In the genomic region with DNA sequence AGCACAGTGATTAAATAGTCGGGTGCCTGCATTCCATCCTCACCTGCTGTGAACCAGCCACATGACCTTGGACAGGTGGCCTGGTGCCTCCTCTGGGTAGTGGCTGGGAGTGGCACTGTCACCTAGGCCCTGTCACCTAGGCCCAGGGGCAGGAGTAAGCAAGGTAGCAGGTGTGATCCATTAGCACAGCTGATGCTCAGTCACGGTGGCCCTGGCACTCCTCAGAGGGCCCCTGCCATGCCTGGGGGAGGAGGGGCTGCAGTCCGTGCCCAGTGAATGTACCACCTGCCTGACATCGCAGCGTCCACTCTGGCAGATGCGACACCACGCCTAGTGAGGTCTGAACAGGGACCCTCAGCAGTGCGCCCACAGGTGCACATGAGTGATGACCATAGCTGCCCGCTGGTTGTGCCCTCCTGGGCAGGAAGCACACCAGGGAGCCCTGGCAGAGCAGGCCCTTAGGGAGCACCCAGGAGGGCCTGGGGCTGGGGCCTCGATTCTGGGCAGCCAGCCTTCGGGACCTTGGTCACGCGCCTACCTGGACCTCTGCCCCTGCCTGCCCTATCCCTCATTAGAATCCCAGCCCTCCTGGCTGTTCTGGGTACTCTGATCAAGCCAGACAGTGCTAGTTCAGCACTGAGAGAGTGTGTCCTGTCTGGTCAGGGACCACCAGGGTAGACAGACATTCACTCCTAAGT, we compare ENCODE assay signal across 14 cellular contexts. TPM values are rescaled to one million over a fixed set of nuclear protein-coding genes. Genes with fewer than 3 reads are reported as not detected.
A peak's percentile ranks its signal among the peaks of the same experiment; 100 is the strongest.
DNase-seq lines count a peak whose midpoint lies in the region; ATAC-seq and TF ChIP-seq lines count a peak whose summit lies in the region.
"Had no signal": no experiment of that assay in that cellular context is flagged by ENCODE, and none has a peak within 500 bp of the region (broad histone marks: within the 10 kb centered on the region; RNA-seq: fewer than 3 reads in every experiment).

No MANE protein-coding gene starts in this region.

- no peak for TF ChIP-seq POLR2A in sigmoid colon (IDR thresholded peaks at IDR 0.05)

- H3K27ac ChIP-seq in sigmoid colon = peak overlapping the region; percentile 20 to 65 (median 60)
- H3K27ac ChIP-seq: C4-2B had no signal

- no peaks in the 10 kb centered on the region for H3K4me1 Mint-ChIP-seq in dendritic cell treated with granulocyte-macrophage colony-stimulating factor and Interleukin-4, amounts not matched to agents 40 ng/mL and 50 ng/mL, for 4 days (ENCODE audit: low read depth)
- H3K4me1 Mint-ChIP-seq in T-helper 2 cell treated with Interferon-gamma antibody and Interleukin-4, amounts not matched to agents 5 μg/mL and 100 μg/mL, for 36 hours (ENCODE audit: low read depth) = no peaks in the 10 kb centered on the region
- H3K4me1 Mint-ChIP-seq: naive B cell had no signal

- H3K36me3 ChIP-seq in sigmoid colon (no peaks in the 10 kb centered on the region), HAP-1 (replicated peaks) (no peaks in the 10 kb centered on the region; the same call in 1 of the 2 replicates)

- in situ Hi-C loops in HAP-1 (cut with MboI; ENCODE audit: low sequenced_read_pairs) = no loop called here

- no peaks in the 10 kb centered on the region for H3K27me3 Mint-ChIP-seq in dendritic cell treated with granulocyte-macrophage colony-stimulating factor and Interleukin-4, amounts not matched to agents 40 ng/mL and 50 ng/mL, for 4 days
- no peaks in the 10 kb centered on the region for H3K27me3 Mint-ChIP-seq in T-helper 2 cell treated with Interferon-gamma antibody and Interleukin-4, amounts not matched to agents 5 μg/mL and 100 μg/mL, for 36 hours (ENCODE audit: low read depth)
- H3K27me3 Mint-ChIP-seq: naive B cell, type B pancreatic cell had no signal

- H3K9me3 Mint-ChIP-seq in dendritic cell treated with granulocyte-macrophage colony-stimulating factor and Interleukin-4, amounts not matched to agents 40 ng/mL and 50 ng/mL, for 4 days = no peaks in the 10 kb centered on the region
- H3K9me3 Mint-ChIP-seq in T-helper 2 cell treated with Interferon-gamma antibody and Interleukin-4, amounts not matched to agents 5 μg/mL and 100 μg/mL, for 36 hours = no peaks in the 10 kb centered on the region
- H3K9me3 Mint-ChIP-seq: naive B cell, type B pancreatic cell had no signal

- H3K27me3 ChIP-seq in sigmoid colon (no peaks in the 10 kb centered on the region), HAP-1 (ENCODE audit: low read depth) (no peaks in the 10 kb centered on the region)

- TF ChIP-seq EP300 in sigmoid colon (IDR thresholded peaks at IDR 0.05) = no peak

- H3K27ac Mint-ChIP-seq in dendritic cell treated with granulocyte-macrophage colony-stimulating factor and Interleukin-4, amounts not matched to agents 40 ng/mL and 50 ng/mL, for 4 days = peak overlapping the region; percentile 0
- no peak overlapping the region for H3K27ac Mint-ChIP-seq in T-helper 2 cell treated with Interferon-gamma antibody and Interleukin-4, amounts not matched to agents 5 μg/mL and 100 μg/mL, for 36 hours

- no peak for ATAC-seq in HG03469 (IDR thresholded peaks at IDR 0.05; ENCODE audit: unreplicated experiment)

- intact Hi-C loops in dendritic cell treated with granulocyte-macrophage colony-stimulating factor and Interleukin-4, amounts not matched to agents 40 ng/mL and 50 ng/mL, for 4 days (cut with micrococcal nuclease) = no loop called here
- intact Hi-C loops in sigmoid colon (cut with DNase I) = no loop called here

- DNase-seq in NCI-H2029 (lab: John Stamatoyannopoulos, UW) (peak; percentile 28), NCI-H2029 treated with DMSO at 0.1 percent for 48 hours (lab: John Stamatoyannopoulos, UW) (no peak), NCI-H345 treated with DMSO at 0.1 percent for 48 hours (lab: John Stamatoyannopoulos, UW; ENCODE audit: unreplicated experiment) (peak; percentile 68), sigmoid colon (peak; percentile 70), HAP-1 (ENCODE audit: low spot score in 2 of 2) (no peak)
- no peak for DNase-seq in T-helper 2 cell treated with Interferon-gamma antibody and Interleukin-4, amounts not matched to agents 5 μg/mL and 100 μg/mL, for 36 hours (ENCODE audit: low spot score)
- DNase-seq: 8988T; naive B cell; NCI-H524; stimulated activated CD4-positive, alpha-beta T cell treated with anti-CD3 and anti-CD28 coated beads, Interleukin-1b, Interleukin-23, amount 100 ng/mL, for 48 hours had no signal

- no peak overlapping the region for H3K4me3 Mint-ChIP-seq in dendritic cell treated with granulocyte-macrophage colony-stimulating factor and Interleukin-4, amounts not matched to agents 40 ng/mL and 50 ng/mL, for 4 days
- H3K4me3 Mint-ChIP-seq in T-helper 2 cell treated with Interferon-gamma antibody and Interleukin-4, amounts not matched to agents 5 μg/mL and 100 μg/mL, for 36 hours = no peak overlapping the region

- H3K4me3 ChIP-seq in sigmoid colon (no peak overlapping the region), HAP-1 (no peak overlapping the region)

- WGBS in sigmoid colon, 2 donors = 50 to 75% methylated on average over 13 of the region's 13 CpGs

- no peaks in the 10 kb centered on the region for H3K9me3 ChIP-seq in sigmoid colon
- H3K9me3 ChIP-seq in HAP-1 = no peaks in the 10 kb centered on the region

- H3K4me1 ChIP-seq in sigmoid colon (peaks cover 0 to 32% (median 26%) of the 10 kb centered on the region in 4 donors), HAP-1 (no peaks in the 10 kb centered on the region)

- TF ChIP-seq CTCF in sigmoid colon (IDR thresholded peaks at IDR 0.05) = no peak

- peaks cover 15% of the 10 kb centered on the region for H3K36me3 Mint-ChIP-seq in dendritic cell treated with granulocyte-macrophage colony-stimulating factor and Interleukin-4, amounts not matched to agents 40 ng/mL and 50 ng/mL, for 4 days (ENCODE audit: low read depth)
- no peaks in the 10 kb centered on the region for H3K36me3 Mint-ChIP-seq in T-helper 2 cell treated with Interferon-gamma antibody and Interleukin-4, amounts not matched to agents 5 μg/mL and 100 μg/mL, for 36 hours (ENCODE audit: low read depth)
- H3K36me3 Mint-ChIP-seq: type B pancreatic cell had no signal

RNA-seq across cellular contexts. Expression of a gene that starts 33.0 kb away (rescaled TPM):
- 100 to 1,000 TPM; 140 to 545 (median 260) TPM for total RNA-seq in sigmoid colon
- polyA plus RNA-seq in sigmoid colon = 10 to 100 TPM in 1 of 3 donors, 1 to 10 TPM in 2; 3.0 to 27.3 (median 6.0) TPM

Comparison
In these comparisons a context has a peak if more than half of its experiments do, and no peak if none do; other contexts are left out.
1. DNase-seq: peak in NCI-H2029 (single experiment), NCI-H345 treated with DMSO at 0.1 percent for 48 hours (single experiment) and sigmoid colon (single experiment); none in NCI-H2029 treated with DMSO at 0.1 percent for 48 hours (single experiment), HAP-1 (0 of 2) and T-helper 2 cell treated with Interferon-gamma antibody and Interleukin-4, amounts not matched to agents 5 μg/mL and 100 μg/mL, for 36 hours (single experiment).